ENCODE assay signal across 9 cellular contexts in genomic region chr12:122203968-122204828, GRCh38. TPM values are rescaled to one million over a fixed set of nuclear protein-coding genes. Genes with fewer than 3 reads are reported as not detected.
DNase-seq lines count a peak whose midpoint lies in the region; ATAC-seq, FAIRE-seq and TF ChIP-seq lines count a peak whose summit lies in the region.
"Had no signal": no experiment of that assay in that cellular context is flagged by ENCODE, and none has a peak within 500 bp of the region (broad histone marks: within the 10 kb centered on the region; RNA-seq: fewer than 3 reads in every experiment).

No MANE protein-coding gene starts in this region.

- H3K9ac ChIP-seq in keratinocyte (ENCODE audit: control insufficient read depth, extremely low read depth, insufficient read depth, low read length): peak overlapping the region; percentile 58

- H3K4me3 Mint-ChIP-seq in activated naive CD8-positive, alpha-beta T cell treated with anti-CD3 and anti-CD28 coated beads for 36 hours: peak overlapping the region; percentile 61
- H3K4me3 Mint-ChIP-seq in stimulated activated naive CD8-positive, alpha-beta T cell treated with anti-CD3 and anti-CD28 coated beads, Interleukin-15, amount 100 ng/mL, for 72 hours: peak overlapping the region; percentile 57 to 63

- DNase-seq in stimulated activated CD4-positive, alpha-beta T cell treated with anti-CD3 and anti-CD28 coated beads, Interleukin-15, amount 100 ng/mL, for 24 hours: peak; percentile 29
- DNase-seq in stimulated activated CD4-positive, alpha-beta T cell treated with anti-CD3 and anti-CD28 coated beads, Interleukin-12 subunit alpha, Interleukin-12 subunit beta, amount 100 ng/mL, for 4 hours: no peak
- no peak for DNase-seq in activated naive CD8-positive, alpha-beta T cell treated with anti-CD3 and anti-CD28 coated beads for 36 hours
- DNase-seq in keratinocyte (ENCODE audit: low read depth, low spot score) (no peak), HT-29 (ENCODE audit: low spot score) (no peak), AG08395 (ENCODE audit: low spot score) (no peak), foreskin melanocyte (no peak)
- DNase-seq in stimulated activated naive CD8-positive, alpha-beta T cell treated with anti-CD3 and anti-CD28 coated beads, Interleukin-15, amount 100 ng/mL, for 72 hours: peak in 1 of 2 donors; percentile 23

- peaks cover 11 to 16% of the 10 kb centered on the region in 2 experiments for H3K36me3 ChIP-seq in keratinocyte (ENCODE audit: control insufficient read depth in 2 of 2, extremely low read depth in 1 of 2, insufficient read depth in 2 of 2, low read length in 2 of 2)

- H3K9me3 ChIP-seq in keratinocyte (ENCODE audit: control insufficient read depth, low read depth, low read length): no peaks in the 10 kb centered on the region

- no peaks in the 10 kb centered on the region for H3K9me3 Mint-ChIP-seq in activated naive CD8-positive, alpha-beta T cell treated with anti-CD3 and anti-CD28 coated beads for 36 hours
- H3K9me3 Mint-ChIP-seq in stimulated activated naive CD8-positive, alpha-beta T cell treated with anti-CD3 and anti-CD28 coated beads, Interleukin-15, amount 100 ng/mL, for 72 hours: no peaks in the 10 kb centered on the region

- no peaks in the 10 kb centered on the region for H4K20me1 ChIP-seq in keratinocyte (ENCODE audit: control insufficient read depth, extremely low read depth, insufficient read depth, low read length)

- H3K4me1 Mint-ChIP-seq in activated naive CD8-positive, alpha-beta T cell treated with anti-CD3 and anti-CD28 coated beads for 36 hours: peaks cover 9% of the 10 kb centered on the region
- peaks cover 28% of the 10 kb centered on the region for H3K4me1 Mint-ChIP-seq in stimulated activated naive CD8-positive, alpha-beta T cell treated with anti-CD3 and anti-CD28 coated beads, Interleukin-15, amount 100 ng/mL, for 72 hours

- FAIRE-seq in keratinocyte (lab: Jason Lieb, UNC): no peak

- peaks cover 12% of the 10 kb centered on the region for H3K27me3 ChIP-seq in keratinocyte (ENCODE audit: control insufficient read depth, extremely low read depth, insufficient read depth, low read length)

- peaks cover 3% of the 10 kb centered on the region for H3K4me1 ChIP-seq in keratinocyte (ENCODE audit: control insufficient read depth, extremely low read depth, insufficient read depth, low read length)

- H3K79me2 ChIP-seq in keratinocyte (ENCODE audit: control insufficient read depth, insufficient read depth, low read length): no peaks in the 10 kb centered on the region

- no peak overlapping the region for H3K27ac ChIP-seq in keratinocyte (ENCODE audit: control insufficient read depth, insufficient read depth, low read length)

- peak; percentile 37 for ATAC-seq in stimulated activated naive CD8-positive, alpha-beta T cell treated with anti-CD3 and anti-CD28 coated beads, Interleukin-15, amount 100 ng/mL, for 72 hours

- peak overlapping the region; percentile 50 to 63 (median 61) for H3K4me3 ChIP-seq in keratinocyte (ENCODE audit: control insufficient read depth in 2 of 3, extremely low read depth in 1 of 3, insufficient read depth in 2 of 3, low read depth in 1 of 3, low read length in 3 of 3)

- peaks cover 37% of the 10 kb centered on the region for H3K27me3 Mint-ChIP-seq in activated naive CD8-positive, alpha-beta T cell treated with anti-CD3 and anti-CD28 coated beads for 36 hours
- peaks cover 47% of the 10 kb centered on the region for H3K27me3 Mint-ChIP-seq in stimulated activated naive CD8-positive, alpha-beta T cell treated with anti-CD3 and anti-CD28 coated beads, Interleukin-15, amount 100 ng/mL, for 72 hours

- dilution Hi-C loops in keratinocyte (cut with MboI; ENCODE audit: extremely low pct_ligation_motif_present, low sequenced_read_pairs): no loop called here

- no peaks in the 10 kb centered on the region for H3K9me1 ChIP-seq in keratinocyte (ENCODE audit: control insufficient read depth, extremely low read depth, insufficient read depth, low read length)

- H3K4me2 ChIP-seq in keratinocyte (ENCODE audit: control insufficient read depth, extremely low read depth, insufficient read depth, low read depth, low read length): peak overlapping the region; percentile 77

- H3K36me3 Mint-ChIP-seq in activated naive CD8-positive, alpha-beta T cell treated with anti-CD3 and anti-CD28 coated beads for 36 hours: peaks cover 5% of the 10 kb centered on the region

- no peak overlapping the region for H3K27ac Mint-ChIP-seq in activated naive CD8-positive, alpha-beta T cell treated with anti-CD3 and anti-CD28 coated beads for 36 hours
- no peak overlapping the region for H3K27ac Mint-ChIP-seq in stimulated activated naive CD8-positive, alpha-beta T cell treated with anti-CD3 and anti-CD28 coated beads, Interleukin-15, amount 100 ng/mL, for 72 hours

- peak overlapping the region; percentile 58 for H2AFZ ChIP-seq in keratinocyte (ENCODE audit: control insufficient read depth, low read length)

- TF ChIP-seq CTCF in keratinocyte (optimal IDR thresholded peaks at IDR 0.05 in 1 of 3, IDR thresholded peaks at IDR 0.05 in 1 of 3, conservative IDR thresholded peaks at IDR 0.05 in 1 of 3; ENCODE audit: extremely low read depth in 1 of 3, insufficient read depth in 2 of 3, low read length in 3 of 3): no peak

RNA-seq across cellular contexts. Expression of gene B3GNT4, which starts 0.7 kb away (rescaled TPM):
- 1 to 10 TPM in 1 of 2 experiments, under 1 TPM in 1; 0.92 to 1.6 TPM for total RNA-seq in activated naive CD8-positive, alpha-beta T cell treated with anti-CD3 and anti-CD28 coated beads for 36 hours
- polyA plus RNA-seq in keratinocyte: 1.7 to 3.8 TPM (median 2.3 TPM) in 3 replicates
- 0.34 TPM for polyA plus RNA-seq in keratinocyte (2011; ENCODE audit: low read depth)
- 2.6 and 2.8 TPM in 2 replicates for polyA plus RNA-seq in keratinocyte (2011; cell fraction: cytosol; rRNA removed)
- 8.8 and 9.0 TPM in 2 replicates for polyA plus RNA-seq in keratinocyte (2011; cell fraction: nucleus; rRNA removed)
- 2.1 and 5.8 TPM in 2 replicates for polyA plus RNA-seq in keratinocyte (2012; ENCODE audit: low replicate concordance)
- polyA minus RNA-seq in keratinocyte: 6.4 to 18.4 TPM (median 9.9 TPM) in 3 replicates
- 9.8 TPM for polyA minus RNA-seq in keratinocyte (2011; cell fraction: cytosol; rRNA and poly(A)+ RNA removed)
- polyA minus RNA-seq in keratinocyte (2011; cell fraction: nucleus; rRNA and poly(A)+ RNA removed): 9.2 and 9.9 TPM in 2 replicates
- 1.4 and 2.1 TPM in 2 replicates for total RNA-seq in HT-29 (2014; rRNA removed; shearing (Covaris generic))
- total RNA-seq: subcutaneous adipose tissue had no signal

RNA-seq across cellular contexts. Expression of gene LRRC43, which starts 21.3 kb away (rescaled TPM):
- total RNA-seq in activated naive CD8-positive, alpha-beta T cell treated with anti-CD3 and anti-CD28 coated beads for 36 hours: under 1 TPM in 1 of 2 experiments, not detected in 1; 0.23 TPM
- 0.33 to 0.60 TPM (median 0.45 TPM) in 3 replicates for polyA plus RNA-seq in keratinocyte
- not detected for polyA plus RNA-seq in keratinocyte (2011; ENCODE audit: low read depth)
- polyA plus RNA-seq in keratinocyte (2011; cell fraction: cytosol; rRNA removed): 0.17 and 0.26 TPM in 2 replicates
- 0.82 and 1.2 TPM in 2 replicates for polyA plus RNA-seq in keratinocyte (2011; cell fraction: nucleus; rRNA removed)
- polyA plus RNA-seq in keratinocyte (2012; ENCODE audit: low replicate concordance): 0.38 and 0.57 TPM in 2 replicates
- polyA minus RNA-seq in keratinocyte: not detected in 3 replicates
- polyA minus RNA-seq in keratinocyte (2011; cell fraction: cytosol; rRNA and poly(A)+ RNA removed): not detected
- polyA minus RNA-seq in keratinocyte (2011; cell fraction: nucleus; rRNA and poly(A)+ RNA removed): not detected in 2 replicates
- total RNA-seq in HT-29 (2014; rRNA removed; shearing (Covaris generic)): not detected in 2 replicates

RNA-seq across cellular contexts. Expression of gene DIABLO, which starts 21.7 kb away (rescaled TPM):
- total RNA-seq in activated naive CD8-positive, alpha-beta T cell treated with anti-CD3 and anti-CD28 coated beads for 36 hours: 10 to 100 TPM; 47.9 to 51.7 TPM
- polyA plus RNA-seq in keratinocyte: 31.1 to 61.9 TPM (median 41.6 TPM) in 3 replicates
- 21.3 TPM for polyA plus RNA-seq in keratinocyte (2011; ENCODE audit: low read depth)
- polyA plus RNA-seq in keratinocyte (2011; cell fraction: cytosol; rRNA removed): 50.0 and 62.5 TPM in 2 replicates
- polyA plus RNA-seq in keratinocyte (2011; cell fraction: nucleus; rRNA removed): 53.8 and 56.3 TPM in 2 replicates
- polyA plus RNA-seq in keratinocyte (2012; ENCODE audit: low replicate concordance): 38.6 and 44.4 TPM in 2 replicates
- polyA minus RNA-seq in keratinocyte: 22.8 to 53.4 TPM (median 28.9 TPM) in 3 replicates
- 12.7 TPM for polyA minus RNA-seq in keratinocyte (2011; cell fraction: cytosol; rRNA and poly(A)+ RNA removed)
- polyA minus RNA-seq in keratinocyte (2011; cell fraction: nucleus; rRNA and poly(A)+ RNA removed): 11.4 and 17.3 TPM in 2 replicates
- 47.0 TPM in 2 replicates for total RNA-seq in HT-29 (2014; rRNA removed; shearing (Covaris generic))

RNA-seq across cellular contexts. Expression of gene IL31, which starts 30.2 kb away (rescaled TPM):
- not detected for total RNA-seq in activated naive CD8-positive, alpha-beta T cell treated with anti-CD3 and anti-CD28 coated beads for 36 hours
- not detected in 3 replicates for polyA plus RNA-seq in keratinocyte
- polyA plus RNA-seq in keratinocyte (2011; ENCODE audit: low read depth): not detected
- polyA plus RNA-seq in keratinocyte (2011; cell fraction: cytosol; rRNA removed): not detected in 2 replicates
- not detected in 2 replicates for polyA plus RNA-seq in keratinocyte (2011; cell fraction: nucleus; rRNA removed)
- polyA plus RNA-seq in keratinocyte (2012; ENCODE audit: low replicate concordance): not detected in 2 replicates
- polyA minus RNA-seq in keratinocyte: not detected in 3 replicates
- polyA minus RNA-seq in keratinocyte (2011; cell fraction: cytosol; rRNA and poly(A)+ RNA removed): not detected
- not detected in 2 replicates for polyA minus RNA-seq in keratinocyte (2011; cell fraction: nucleus; rRNA and poly(A)+ RNA removed)
- not detected in 2 replicates for total RNA-seq in HT-29 (2014; rRNA removed; shearing (Covaris generic))
- total RNA-seq: subcutaneous adipose tissue had no signal
